In the genomic region with DNA sequence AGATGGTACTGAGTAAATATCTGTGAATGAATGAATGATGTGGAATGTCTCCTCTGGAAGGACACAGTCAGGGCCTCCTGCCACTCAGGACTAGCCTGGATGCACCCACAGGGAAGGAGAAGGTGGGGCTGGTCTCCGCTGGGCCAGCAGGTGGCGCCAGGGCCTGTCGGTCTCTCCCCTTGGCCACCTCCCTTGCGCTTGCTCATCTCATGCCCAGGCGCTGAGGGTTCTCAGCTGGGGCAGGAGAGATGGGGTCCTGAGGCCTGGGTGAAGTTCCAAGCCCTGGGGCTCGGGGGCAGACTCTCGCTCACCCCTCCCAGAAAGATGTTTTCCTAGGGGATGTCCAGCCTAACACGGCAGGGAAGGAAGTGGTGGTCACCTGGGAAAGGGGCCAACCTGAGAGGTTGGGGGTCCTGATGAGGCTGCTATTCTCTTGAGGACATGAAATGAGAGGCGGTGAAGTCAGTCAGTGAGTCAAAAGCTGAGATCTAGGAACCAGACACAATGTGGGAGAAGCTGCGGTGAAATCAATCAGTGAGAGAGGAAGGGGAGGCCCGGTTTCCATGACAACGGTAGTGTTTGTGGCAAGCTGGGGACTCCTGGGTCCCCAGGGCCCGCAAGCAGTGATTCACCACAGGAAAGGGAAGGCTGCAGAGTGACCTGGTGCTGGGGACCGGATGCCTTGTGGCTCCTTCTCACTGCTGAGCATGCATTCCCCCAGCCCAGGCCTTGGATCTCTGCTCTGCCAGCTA, we compare ENCODE assay signal across 8 cellular contexts.
DNase-seq lines count a peak whose midpoint lies in the region; ATAC-seq, FAIRE-seq and TF ChIP-seq lines count a peak whose summit lies in the region.

No MANE protein-coding gene starts in this region.

- no peaks in the 10 kb centered on the region for H3K4me1 ChIP-seq in OCI-LY1 (ENCODE audit: insufficient read depth, low read length, severe bottlenecking)
- peaks cover 11 to 34% of the 10 kb centered on the region in 2 donors for H3K4me1 ChIP-seq in muscle layer of duodenum (ENCODE audit: control insufficient read depth in 1 of 2, insufficient read depth in 2 of 2, low read length in 2 of 2)

- H3K9me3 ChIP-seq in OCI-LY1 (ENCODE audit: low read length) (no peaks in the 10 kb centered on the region), muscle layer of duodenum (ENCODE audit: control insufficient read depth in 1 of 2, low read length in 2 of 2) (no peaks in the 10 kb centered on the region)

- no peak overlapping the region for H3K27ac ChIP-seq in OCI-LY1 (ENCODE audit: low read depth, low read length, poor library complexity, severe bottlenecking)
- peak overlapping the region; percentile 72 for H3K27ac ChIP-seq in muscle layer of duodenum (ENCODE audit: low read length)

- no peak overlapping the region for H2AFZ ChIP-seq in OCI-LY1 (ENCODE audit: low read length)

- H4K20me1 ChIP-seq in OCI-LY1 (ENCODE audit: insufficient read depth, low read length): no peaks in the 10 kb centered on the region

- FAIRE-seq in HTR-8/SVneo (lab: Jason Lieb, UNC): no peak

- peak; percentile 98 for TF ChIP-seq CTCF in OCI-LY1 (IDR thresholded peaks at IDR 0.05; ENCODE audit: low read length)
- peak; percentile 98 for TF ChIP-seq CTCF in epithelial cell of esophagus (IDR thresholded peaks at IDR 0.05; ENCODE audit: insufficient read depth, low read depth, low read length, missing control alignments)

- no peaks in the 10 kb centered on the region for H3K79me2 ChIP-seq in OCI-LY1 (ENCODE audit: insufficient read depth, low read length)

- H3F3A ChIP-seq in OCI-LY1 (ENCODE audit: insufficient read depth, low read length): no peaks in the 10 kb centered on the region

- no peaks in the 10 kb centered on the region for H3K36me3 ChIP-seq in OCI-LY1 (ENCODE audit: insufficient read depth, low read length)
- no peaks in the 10 kb centered on the region for H3K36me3 ChIP-seq in muscle layer of duodenum (ENCODE audit: control insufficient read depth in 1 of 2, insufficient read depth in 2 of 2, low read length in 2 of 2)

- H3K9ac ChIP-seq in OCI-LY1 (ENCODE audit: low read length): no peak overlapping the region

- no peak overlapping the region for H3K4me2 ChIP-seq in OCI-LY1 (ENCODE audit: low read length)

- no peaks in the 10 kb centered on the region for H3K9me2 ChIP-seq in OCI-LY1 (ENCODE audit: low read depth, low read length)

- DNase-seq in COLO829 (ENCODE audit: low spot score) (peak; percentile 90), HTR-8/SVneo (ENCODE audit: insufficient read length, low spot score) (peak; percentile 73), activated T-cell treated with anti-CD3 and anti-CD28 coated beads for 4 hours (peak; percentile 79), epithelial cell of esophagus (ENCODE audit: low read depth) (peak; percentile 86)
- DNase-seq in stimulated activated CD8-positive, alpha-beta memory T cell treated with anti-CD3 and anti-CD28 coated beads, Interleukin-7, amount 100 ng/mL, for 4 hours (ENCODE audit: low read depth in 2 of 2): peak; percentile 86

- H3K27me3 ChIP-seq in OCI-LY1 (ENCODE audit: insufficient read depth, low read length): no peaks in the 10 kb centered on the region; the same call in 1 of the 2 replicates
- no peaks in the 10 kb centered on the region for H3K27me3 ChIP-seq in muscle layer of duodenum (ENCODE audit: low read depth, low read length)

- H3K4me3 ChIP-seq in OCI-LY1 (ENCODE audit: low read depth, low read length, poor library complexity, severe bottlenecking): no peak overlapping the region
- H3K4me3 ChIP-seq in epithelial cell of esophagus (ENCODE audit: low read length): no peak overlapping the region
- no peak overlapping the region for H3K4me3 ChIP-seq in muscle layer of duodenum (ENCODE audit: low read depth in 1 of 2, low read length in 2 of 2)

- peak; percentile 58 for ATAC-seq in GM21381 (IDR thresholded peaks at IDR 0.05; ENCODE audit: unreplicated experiment)
